9 cellular contexts compared by ENCODE assay signal in genomic region chr6:167827062-167827587, GRCh38. TPM values are rescaled to one million over a fixed set of nuclear protein-coding genes. Genes with fewer than 3 reads are reported as not detected.
DNase-seq lines count a peak whose midpoint lies in the region; ATAC-seq, FAIRE-seq and TF ChIP-seq lines count a peak whose summit lies in the region.
"Had no signal": no experiment of that assay in that cellular context is flagged by ENCODE, and none has a peak within 500 bp of the region (broad histone marks: within the 10 kb centered on the region; RNA-seq: fewer than 3 reads in every experiment).

No MANE protein-coding gene starts in this region.

- H3K79me2 ChIP-seq in endothelial cell of umbilical vein (ENCODE audit: control insufficient read depth, insufficient read depth, low read length) (peaks cover 44% of the 10 kb centered on the region), osteoblast (ENCODE audit: insufficient read depth, low read length) (peaks cover 39% of the 10 kb centered on the region)

- intact Hi-C loops in endothelial cell of umbilical vein (cut with micrococcal nuclease) = loop anchor here (2.0 to 10.0 kb wide), 5 partner anchors 130 to 342 kb away; no protein-coding TSS in a partner anchor

- ATAC-seq in GM18520 (IDR thresholded peaks at IDR 0.05; ENCODE audit: unreplicated experiment) = peak; percentile 26
- ATAC-seq in HG02885 (IDR thresholded peaks at IDR 0.05; ENCODE audit: poor library complexity, unreplicated experiment) = peak; percentile 49

- H3K9me3 ChIP-seq in endothelial cell of umbilical vein (replicated peaks; ENCODE audit: control insufficient read depth, insufficient read depth, low read length) = no peaks in the 10 kb centered on the region
- H3K9me3 ChIP-seq in osteoblast (ENCODE audit: low read depth, low read length) = no peaks in the 10 kb centered on the region

- no peak for DNase-seq in AG09309 (ENCODE audit: low read depth)
- peak; percentile 16 for DNase-seq in RKO (ENCODE audit: low spot score)
- DNase-seq in endothelial cell of umbilical vein (ENCODE audit: low read depth, low spot score) = no peak
- DNase-seq in osteoblast (ENCODE audit: insufficient read length, low spot score, missing footprints) = peak; percentile 98
- DNase-seq in ureter (ENCODE audit: low spot score) = no peak
- DNase-seq in NCI-H82 treated with DMSO at 0.1 percent for 48 hours (lab: John Stamatoyannopoulos, UW; ENCODE audit: unreplicated experiment) = no peak

- BruUV-seq in endothelial cell of umbilical vein (replicated peaks; lab: Mats Ljungman, UMichigan) = no TSS peak

- H3K4me1 ChIP-seq in endothelial cell of umbilical vein (ENCODE audit: control insufficient read depth, extremely low read depth, insufficient read depth, low read length) (peaks cover 37% of the 10 kb centered on the region), osteoblast (ENCODE audit: insufficient read depth, low read length) (peaks cover 18% of the 10 kb centered on the region)

- H3K9me1 ChIP-seq in endothelial cell of umbilical vein (replicated peaks; ENCODE audit: control insufficient read depth, extremely low read depth, insufficient read depth, low read length) = no peaks in the 10 kb centered on the region

- no peaks in the 10 kb centered on the region for H3K27me3 ChIP-seq in endothelial cell of umbilical vein (ENCODE audit: control insufficient read depth in 2 of 2, insufficient read depth in 2 of 2, low read length in 2 of 2)
- no peaks in the 10 kb centered on the region for H3K27me3 ChIP-seq in osteoblast (ENCODE audit: insufficient read depth, low read length)

- no peak for TF ChIP-seq POLR2A in endothelial cell of umbilical vein (IDR thresholded peaks at IDR 0.05; ENCODE audit: low read depth, low read length)

- H3K36me3 ChIP-seq in endothelial cell of umbilical vein (ENCODE audit: control insufficient read depth in 2 of 2, extremely low read depth in 1 of 2, insufficient read depth in 2 of 2, low read length in 2 of 2) (no peaks in the 10 kb centered on the region), osteoblast (ENCODE audit: insufficient read depth, low read length) (no peaks in the 10 kb centered on the region)

- peak overlapping the region; percentile 68 for H2AFZ ChIP-seq in endothelial cell of umbilical vein (ENCODE audit: low read depth, low read length)
- H2AFZ ChIP-seq in osteoblast (ENCODE audit: low read length) = no peak overlapping the region

- H3K4me3 ChIP-seq in AG09309 (ENCODE audit: control insufficient read depth, low read depth, low read length) (peak overlapping the region; percentile 64), endothelial cell of umbilical vein (replicated peaks in 1 of 3; ENCODE audit: insufficient read depth in 1 of 3, low read depth in 1 of 3, low read length in 3 of 3) (peak overlapping the region; percentile 80 to 98 (median 80)), osteoblast (ENCODE audit: insufficient read depth, low read length) (peak overlapping the region; percentile 76)

- peak overlapping the region; percentile 73 for H3K9ac ChIP-seq in endothelial cell of umbilical vein (replicated peaks; ENCODE audit: extremely low read depth, insufficient read depth, low read length)
- H3K9ac ChIP-seq: parathyroid adenoma had no signal

- POLR2A ChIA-PET in endothelial cell of umbilical vein (lab: Charles Lee) = no interaction called here

- H4K20me1 ChIP-seq in endothelial cell of umbilical vein (replicated peaks; ENCODE audit: control insufficient read depth, extremely low read depth, insufficient read depth, low read length) = peaks cover 22% of the 10 kb centered on the region
- H4K20me1 ChIP-seq in osteoblast (ENCODE audit: insufficient read depth, low read length) = peaks cover 16% of the 10 kb centered on the region

- H3K4me2 ChIP-seq in endothelial cell of umbilical vein (ENCODE audit: insufficient read depth, low read length) (peak overlapping the region; percentile 88), osteoblast (ENCODE audit: insufficient read depth, low read length) (no peak overlapping the region)

- H3K27ac ChIP-seq in endothelial cell of umbilical vein (ENCODE audit: insufficient read depth, low read depth, low read length) (peak overlapping the region; percentile 55), osteoblast (ENCODE audit: low read depth, low read length) (no peak overlapping the region)

- dilution Hi-C loops in endothelial cell of umbilical vein (cut with MboI; ENCODE audit: extremely low pct_ligation_motif_present, low sequenced_read_pairs) = no loop called here

- no peak for TF ChIP-seq CTCF in AG09309 (IDR thresholded peaks at IDR 0.05; ENCODE audit: control insufficient read depth, insufficient read depth, low read depth, low read length, missing control alignments)
- no peak for TF ChIP-seq CTCF in endothelial cell of umbilical vein (IDR thresholded peaks at IDR 0.05; ENCODE audit: extremely low read depth in 1 of 2, insufficient read depth in 1 of 2, low read depth in 1 of 2, low read length in 2 of 2)
- TF ChIP-seq CTCF in osteoblast (IDR thresholded peaks at IDR 0.05; ENCODE audit: extremely low read depth, low read depth, low read length) = no peak

- no peak for FAIRE-seq in endothelial cell of umbilical vein (lab: Jason Lieb, UNC)

- CTCF ChIA-PET in endothelial cell of umbilical vein (lab: Charles Lee) = interaction anchor here (1.4 to 3.8 kb wide), 5 partner anchors 13 to 342 kb away, joined by 3 to 20 read pairs (median 6); no protein-coding TSS in a partner anchor

TF ChIP-seq in endothelial cell of umbilical vein, 7 proteins besides CTCF, POLR2A, EP300 and RAD21:
- TF ChIP-seq EZH2 (IDR thresholded peaks at IDR 0.05; ENCODE audit: borderline replicate concordance, low read depth, low read length, severe bottlenecking) (no peak), MYC (IDR thresholded peaks at IDR 0.05; ENCODE audit: low read depth, low read length) (no peak), GATA2 (IDR thresholded peaks at IDR 0.05; ENCODE audit: insufficient read depth, insufficient read length, low read depth, low read length) (no peak), POLR2AphosphoS5 (IDR thresholded peaks at IDR 0.05; ENCODE audit: insufficient read depth, low read depth, low read length) (no peak), FOS (IDR thresholded peaks at IDR 0.05; ENCODE audit: borderline replicate concordance, insufficient read depth, low read length) (no peak), MAX (IDR thresholded peaks at IDR 0.05; ENCODE audit: insufficient read depth, insufficient read length) (no peak), JUN (IDR thresholded peaks at IDR 0.05; ENCODE audit: borderline replicate concordance, insufficient read depth, insufficient read length, low read depth) (no peak)

RNA-seq across cellular contexts. Expression of gene AFDN, which starts 0.4 kb away (rescaled TPM):
- total RNA-seq in endothelial cell of umbilical vein (128 and 134 TPM in 2 replicates), osteoblast (31.2 and 52.5 TPM in 2 replicates), ureter (168 TPM)
- 28.0 and 31.0 TPM in 2 replicates for polyA plus RNA-seq in endothelial cell of umbilical vein
- 24.2 and 26.6 TPM in 2 replicates for polyA plus RNA-seq in endothelial cell of umbilical vein (2011; cell fraction: cytosol; rRNA removed)
- 238 and 251 TPM in 2 replicates for polyA plus RNA-seq in endothelial cell of umbilical vein (2011; cell fraction: nucleus; rRNA removed)
- polyA plus RNA-seq in endothelial cell of umbilical vein (2012) = 39.8 and 43.9 TPM in 2 replicates
- 146 and 171 TPM in 2 replicates for polyA minus RNA-seq in endothelial cell of umbilical vein
- polyA minus RNA-seq in endothelial cell of umbilical vein (2011; cell fraction: cytosol; rRNA and poly(A)+ RNA removed) = 15.5 TPM
- 258 and 322 TPM in 2 replicates for polyA minus RNA-seq in endothelial cell of umbilical vein (2011; cell fraction: nucleus; rRNA and poly(A)+ RNA removed)

Comparison
In these comparisons a context has a peak if more than half of its experiments do, and no peak if none do; other contexts are left out.
1. DNase-seq: peak in RKO (single experiment) and osteoblast (single experiment); none in AG09309 (single experiment), endothelial cell of umbilical vein (single experiment), ureter (single experiment) and NCI-H82 treated with DMSO at 0.1 percent for 48 hours (single experiment).
2. Peak in every context shown above with its lines, with median percentiles within 50 percentile points of each other: H3K4me3 ChIP-seq.